Comparison of ENCODE assay signal across 22 cellular contexts in genomic region chr7:65302883-65303282, GRCh38.
"Had no signal": no experiment of that assay in that cellular context is flagged by ENCODE, and none has a peak within 500 bp of the region (broad histone marks: within the 10 kb centered on the region; RNA-seq: fewer than 3 reads in every experiment).

No MANE protein-coding gene starts in this region.

- ATAC-seq: natural killer cell; sciatic nerve; stimulated activated naive B cell treated with anti-CD40 and anti-IgM and Interleukin-4, amounts not matched to agents 10 μg/mL and 1 μg/mL and 100 μg/mL, for 72 hours; stimulated activated naive CD8-positive, alpha-beta T cell treated with anti-CD3 and anti-CD28 coated beads, Interleukin-15, Interleukin-2, amounts not matched to agents 100 U/mL and 50 U/mL, for 24 hours had no signal

- H3K27ac ChIP-seq: left ventricle myocardium inferior, ovary, right atrium auricular region, skin epidermis, stomach, testis, thyroid gland, transverse colon, upper lobe of left lung, vagina had no signal

- H3K4me1 ChIP-seq: left ventricle myocardium inferior, testis, transverse colon, upper lobe of left lung, vagina had no signal

- H3K9me3 ChIP-seq: left ventricle myocardium inferior, ovary, right atrium auricular region, stomach, testis, thyroid gland, transverse colon, upper lobe of left lung, vagina had no signal

- H3K4me3 ChIP-seq: left ventricle myocardium inferior, lung, ovary, right atrium auricular region, skin epidermis, stomach, testis, thyroid gland, transverse colon, upper lobe of left lung, vagina had no signal

- H3K36me3 ChIP-seq: left ventricle myocardium inferior, ovary, right atrium auricular region, stomach, thyroid gland, transverse colon, upper lobe of left lung, vagina had no signal

- H3K27me3 ChIP-seq: ovary, right atrium auricular region, testis, thyroid gland, upper lobe of left lung, vagina had no signal

- DNase-seq: islet precursor cell; left ventricle myocardium inferior; mesendoderm; naive B cell; natural killer cell; ovary; stimulated activated CD4-positive, alpha-beta T cell treated with anti-CD3 and anti-CD28 coated beads, Interleukin-12 subunit alpha, Interleukin-12 subunit beta, amount 100 ng/mL, for 4 hours; stimulated activated CD4-positive, alpha-beta T cell treated with anti-CD3 and anti-CD28 coated beads, Interleukin-15, amount 100 ng/mL, for 24 hours; stimulated activated CD4-positive, alpha-beta T cell treated with anti-CD3 and anti-CD28 coated beads, Interleukin-2, amount 100 ng/mL, for 24 hours; stimulated activated CD4-positive, alpha-beta T cell treated with anti-CD3 and anti-CD28 coated beads, Interleukin-4, amount 100 ng/mL, for 1 hour; stimulated activated naive B cell treated with anti-CD40 and anti-IgM and Interleukin-4, amounts not matched to agents 10 μg/mL and 1 μg/mL and 100 μg/mL, for 72 hours; stimulated activated naive CD8-positive, alpha-beta T cell treated with anti-CD3 and anti-CD28 coated beads, Interleukin-15, Interleukin-2, amounts not matched to agents 100 U/mL and 50 U/mL, for 24 hours; stomach; testis; thyroid gland; transverse colon; upper lobe of left lung had no signal
